Comparison of ENCODE assay signal across 15 cellular contexts in the genomic region with DNA sequence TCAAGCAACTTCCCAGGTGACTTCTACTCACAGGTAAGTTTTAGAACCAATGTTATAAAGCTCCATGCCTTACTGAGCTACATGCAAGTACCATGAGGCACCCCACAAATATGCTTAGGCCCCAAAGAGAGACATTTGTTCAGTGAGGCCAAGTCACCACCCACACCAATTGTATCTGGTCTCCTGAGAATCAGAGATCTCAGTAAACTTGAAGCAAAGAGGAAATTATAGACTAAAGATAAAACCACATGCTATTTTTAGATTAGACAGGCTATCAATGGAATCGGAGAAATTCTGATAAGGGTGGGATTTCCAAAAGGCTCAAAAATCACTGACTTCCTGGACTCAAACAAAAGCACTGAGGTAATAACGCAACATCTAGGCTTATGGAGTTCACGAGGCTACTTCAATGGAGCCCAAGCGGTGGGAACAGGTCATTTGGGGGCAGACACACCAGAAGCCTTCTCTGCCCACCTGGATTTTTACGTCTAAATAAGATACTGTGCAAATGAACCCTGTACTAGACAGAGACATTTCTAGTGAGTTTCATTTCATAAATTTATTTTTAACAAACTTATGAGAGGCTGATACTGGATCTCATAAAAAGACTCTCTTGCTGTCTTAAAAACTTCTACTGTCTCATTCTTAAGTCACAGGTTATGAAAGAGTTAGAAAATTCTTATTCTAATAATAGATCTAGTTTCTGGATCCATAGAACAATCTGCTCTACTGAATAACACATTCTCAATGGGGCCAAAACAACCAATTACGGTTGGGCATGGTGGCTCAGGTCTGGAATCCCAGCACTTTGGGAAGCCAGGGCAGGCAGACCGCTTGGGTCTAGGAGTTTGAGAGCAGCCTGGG. TPM values are rescaled to one million over a fixed set of nuclear protein-coding genes. Genes with fewer than 3 reads are reported as not detected.
DNase-seq lines count a peak whose midpoint lies in the region; ATAC-seq and TF ChIP-seq lines count a peak whose summit lies in the region.
"Had no signal": no experiment of that assay in that cellular context is flagged by ENCODE, and none has a peak within 500 bp of the region (broad histone marks: within the 10 kb centered on the region; RNA-seq: fewer than 3 reads in every experiment).

No MANE protein-coding gene starts in this region.

- H3K27me3 ChIP-seq in ascending aorta = no peaks in the 10 kb centered on the region

- no peak for ATAC-seq in stimulated activated naive CD8-positive, alpha-beta T cell treated with anti-CD3 and anti-CD28 coated beads, Interleukin-15, amount 100 ng/mL, for 72 hours
- ATAC-seq in natural killer cell (no peak), GM19463 (IDR thresholded peaks at IDR 0.05; ENCODE audit: unreplicated experiment) (no peak)
- ATAC-seq: activated CD4-positive, CD25-positive, alpha-beta regulatory T cell treated with anti-CD3 and anti-CD28 coated beads, Interleukin-2, amount 50 U/mL, for 24 hours; T-helper 17 cell had no signal

- H3K36me3 Mint-ChIP-seq in stimulated activated naive CD8-positive, alpha-beta T cell treated with anti-CD3 and anti-CD28 coated beads, Interleukin-15, Interleukin-2, amounts not matched to agents 100 ng/mL and 50 ng/mL, for 24 hours (ENCODE audit: low read depth) = peaks cover 61% of the 10 kb centered on the region
- H3K36me3 Mint-ChIP-seq in natural killer cell = peaks cover 16% of the 10 kb centered on the region

- intact Hi-C loops in ascending aorta (cut with DNase I) = no loop called here
- intact Hi-C loops in natural killer cell (cut with micrococcal nuclease) = no loop called here

- peak overlapping the region; percentile 9 to 29 for H3K4me3 ChIP-seq in ascending aorta

- H3K4me3 Mint-ChIP-seq in stimulated activated naive CD8-positive, alpha-beta T cell treated with anti-CD3 and anti-CD28 coated beads, Interleukin-15, Interleukin-2, amounts not matched to agents 100 ng/mL and 50 ng/mL, for 24 hours = no peak overlapping the region
- no peak overlapping the region for H3K4me3 Mint-ChIP-seq in stimulated activated naive CD8-positive, alpha-beta T cell treated with anti-CD3 and anti-CD28 coated beads, Interleukin-15, amount 100 ng/mL, for 72 hours
- peak overlapping the region; percentile 88 for H3K4me3 Mint-ChIP-seq in natural killer cell
- H3K4me3 Mint-ChIP-seq: activated naive CD8-positive, alpha-beta T cell treated with anti-CD3 and anti-CD28 coated beads, Interleukin-2, amount 10 ng/mL, durations not matched to agents 7 days and 5 days; T-helper 17 cell had no signal

- H3K4me1 ChIP-seq in ascending aorta = peaks cover 0 to 63% of the 10 kb centered on the region in 2 donors

- peaks cover 89% of the 10 kb centered on the region for H3K4me1 Mint-ChIP-seq in stimulated activated naive CD8-positive, alpha-beta T cell treated with anti-CD3 and anti-CD28 coated beads, Interleukin-15, Interleukin-2, amounts not matched to agents 100 ng/mL and 50 ng/mL, for 24 hours (ENCODE audit: low read depth)
- H3K4me1 Mint-ChIP-seq in stimulated activated naive CD8-positive, alpha-beta T cell treated with anti-CD3 and anti-CD28 coated beads, Interleukin-15, amount 100 ng/mL, for 72 hours = peaks cover 91% of the 10 kb centered on the region
- H3K4me1 Mint-ChIP-seq in natural killer cell = peaks cover 88 to 94% of the 10 kb centered on the region in 2 donors

- no peaks in the 10 kb centered on the region for H3K27me3 Mint-ChIP-seq in stimulated activated naive CD8-positive, alpha-beta T cell treated with anti-CD3 and anti-CD28 coated beads, Interleukin-15, Interleukin-2, amounts not matched to agents 100 ng/mL and 50 ng/mL, for 24 hours
- no peaks in the 10 kb centered on the region for H3K27me3 Mint-ChIP-seq in stimulated activated naive CD8-positive, alpha-beta T cell treated with anti-CD3 and anti-CD28 coated beads, Interleukin-15, amount 100 ng/mL, for 72 hours
- no peaks in the 10 kb centered on the region for H3K27me3 Mint-ChIP-seq in natural killer cell (ENCODE audit: low read depth in 2 of 2)
- H3K27me3 Mint-ChIP-seq: activated naive CD8-positive, alpha-beta T cell treated with anti-CD3 and anti-CD28 coated beads, Interleukin-2, amount 10 ng/mL, durations not matched to agents 7 days and 5 days; T-helper 17 cell had no signal

- DNase-seq in stimulated activated naive CD8-positive, alpha-beta T cell treated with anti-CD3 and anti-CD28 coated beads, Interleukin-15, amount 100 ng/mL, for 72 hours = no peak
- DNase-seq in ascending aorta (ENCODE audit: low spot score in 2 of 2) (no peak), natural killer cell (peak; percentile 11), NCI-H128 (lab: John Stamatoyannopoulos, UW; ENCODE audit: unreplicated experiment) (no peak), H4 (ENCODE audit: low spot score) (no peak), retina (no peak)
- DNase-seq: activated naive CD8-positive, alpha-beta T cell treated with anti-CD3 and anti-CD28 coated beads, Interleukin-2, amount 10 ng/mL, durations not matched to agents 7 days and 5 days; activated T-cell treated with anti-CD3 and anti-CD28 coated beads for 4 hours; NCI-H2029; stimulated activated naive CD4-positive, alpha-beta T cell treated with Interleukin-2 at 50 U/mL for 16 hours; T-helper 17 cell had no signal

- TF ChIP-seq CTCF in ascending aorta (IDR thresholded peaks at IDR 0.05) = no peak
- TF ChIP-seq CTCF in natural killer cell (IDR thresholded peaks at IDR 0.05) = no peak

- H3K27ac Mint-ChIP-seq in stimulated activated naive CD8-positive, alpha-beta T cell treated with anti-CD3 and anti-CD28 coated beads, Interleukin-15, Interleukin-2, amounts not matched to agents 100 ng/mL and 50 ng/mL, for 24 hours = peak overlapping the region; percentile 31
- no peak overlapping the region for H3K27ac Mint-ChIP-seq in stimulated activated naive CD8-positive, alpha-beta T cell treated with anti-CD3 and anti-CD28 coated beads, Interleukin-15, amount 100 ng/mL, for 72 hours
- peak overlapping the region; percentile 99 for H3K27ac Mint-ChIP-seq in natural killer cell
- H3K27ac Mint-ChIP-seq: activated naive CD8-positive, alpha-beta T cell treated with anti-CD3 and anti-CD28 coated beads, Interleukin-2, amount 10 ng/mL, durations not matched to agents 7 days and 5 days; T-helper 17 cell had no signal

- peak overlapping the region; percentile 90 to 92 for H3K27ac ChIP-seq in ascending aorta

- H3K36me3 ChIP-seq in ascending aorta = peaks cover 6 to 10% of the 10 kb centered on the region in 2 donors

- no peaks in the 10 kb centered on the region for H3K9me3 Mint-ChIP-seq in stimulated activated naive CD8-positive, alpha-beta T cell treated with anti-CD3 and anti-CD28 coated beads, Interleukin-15, Interleukin-2, amounts not matched to agents 100 ng/mL and 50 ng/mL, for 24 hours
- no peaks in the 10 kb centered on the region for H3K9me3 Mint-ChIP-seq in stimulated activated naive CD8-positive, alpha-beta T cell treated with anti-CD3 and anti-CD28 coated beads, Interleukin-15, amount 100 ng/mL, for 72 hours
- H3K9me3 Mint-ChIP-seq in natural killer cell = no peaks in the 10 kb centered on the region
- H3K9me3 Mint-ChIP-seq: activated naive CD8-positive, alpha-beta T cell treated with anti-CD3 and anti-CD28 coated beads, Interleukin-2, amount 10 ng/mL, durations not matched to agents 7 days and 5 days had no signal

- no peaks in the 10 kb centered on the region for H3K9me3 ChIP-seq in ascending aorta

RNA-seq across cellular contexts. Expression of a gene that starts 7.7 kb away (rescaled TPM):
- 39.3 TPM for total RNA-seq in ascending aorta
- total RNA-seq in natural killer cell = 100 to 1,000 TPM; 176 to 306 (median 250) TPM
- 9.9 and 14.6 TPM in 2 replicates for total RNA-seq in H4 (2014; rRNA removed; shearing (Covaris generic))

RNA-seq across cellular contexts. Expression of a gene that starts 37.3 kb away (rescaled TPM):
- total RNA-seq in ascending aorta = 9.5 TPM
- total RNA-seq in natural killer cell = 1 to 10 TPM in 2 of 3 donors, under 1 TPM in 1; 0.33 to 3.2 (median 2.6) TPM
- total RNA-seq in H4 (2014; rRNA removed; shearing (Covaris generic)) = not detected in 2 replicates
- total RNA-seq: activated naive CD8-positive, alpha-beta T cell treated with anti-CD3 and anti-CD28 coated beads, Interleukin-2, amount 10 ng/mL, durations not matched to agents 7 days and 5 days; renal cortical epithelial cell had no signal

Comparison
In these comparisons a context has a peak if more than half of its experiments do, and no peak if none do; other contexts are left out.
1. H3K27ac Mint-ChIP-seq: peak in stimulated activated naive CD8-positive, alpha-beta T cell treated with anti-CD3 and anti-CD28 coated beads, Interleukin-15, Interleukin-2, amounts not matched to agents 100 ng/mL and 50 ng/mL, for 24 hours (single experiment) and natural killer cell (2 of 2); none in stimulated activated naive CD8-positive, alpha-beta T cell treated with anti-CD3 and anti-CD28 coated beads, Interleukin-15, amount 100 ng/mL, for 72 hours (0 of 2).